26 cellular contexts compared by ENCODE assay signal in genomic region chr19:7687177-7687576, GRCh38. TPM values are rescaled to one million over a fixed set of nuclear protein-coding genes. Genes with fewer than 3 reads are reported as not detected.
"Had no signal": no experiment of that assay in that cellular context is flagged by ENCODE, and none has a peak within 500 bp of the region (broad histone marks: within the 10 kb centered on the region; RNA-seq: fewer than 3 reads in every experiment).

No MANE protein-coding gene starts in this region.

- H3K4me3 ChIP-seq: adrenal gland, ascending aorta, left ventricle myocardium inferior, right lobe of liver, skin epidermis, thoracic aorta, upper lobe of right lung had no signal

- H3K9me3 Mint-ChIP-seq: activated T-cell treated with anti-CD3 and anti-CD28 coated beads, Interleukin-2, amount 50 U/mL, for 24 hours; activated T-helper 17 cell treated with anti-CD3 and anti-CD28 coated beads, Interleukin-2, amount 50 U/mL, for 72 hours; mesothelial cell of epicardium; natural killer cell had no signal

- H3K4me3 Mint-ChIP-seq: activated CD4-positive, alpha-beta T cell treated with anti-CD3 and anti-CD28 coated beads for 36 hours; activated naive CD8-positive, alpha-beta T cell; activated T-cell treated with anti-CD3 and anti-CD28 coated beads, Interleukin-2, amount 50 U/mL, for 24 hours; activated T-helper 17 cell treated with anti-CD3 and anti-CD28 coated beads, Interleukin-2, amount 50 U/mL, for 72 hours; mesothelial cell of epicardium; natural killer cell had no signal

- DNase-seq: activated CD4-positive, alpha-beta T cell treated with anti-CD3 and anti-CD28 coated beads for 36 hours; activated CD4-positive, alpha-beta T cell treated with anti-CD3 and anti-CD28 coated beads, Interleukin-2, amount 50 U/mL, for 4 hours; activated CD8-positive, alpha-beta memory T cell treated with anti-CD3 and anti-CD28 coated beads for 24 hours; activated CD8-positive, alpha-beta memory T cell treated with anti-CD3 and anti-CD28 coated beads, Interleukin-2, amount 50 U/mL, for 4 hours; activated T-cell treated with anti-CD3 and anti-CD28 coated beads, Interleukin-2, amount 50 U/mL, for 24 hours; adrenal gland; brain microvascular endothelial cell; caudate nucleus; dermis blood vessel endothelial cell; effector CD8-positive, alpha-beta T cell; erythroblast; foreskin melanocyte; hypothalamus; left ventricle myocardium inferior; natural killer cell; right lobe of liver; stimulated activated naive CD4-positive, alpha-beta T cell; T-helper 1 cell; upper lobe of right lung had no signal

- H3K27ac ChIP-seq: adrenal gland, ascending aorta, brain microvascular endothelial cell, left ventricle myocardium inferior, right lobe of liver, skin epidermis, thoracic aorta, upper lobe of right lung had no signal

- H3K27ac Mint-ChIP-seq: activated CD4-positive, alpha-beta T cell treated with anti-CD3 and anti-CD28 coated beads for 36 hours; activated naive CD8-positive, alpha-beta T cell; activated T-cell treated with anti-CD3 and anti-CD28 coated beads, Interleukin-2, amount 50 U/mL, for 24 hours; activated T-helper 17 cell treated with anti-CD3 and anti-CD28 coated beads, Interleukin-2, amount 50 U/mL, for 72 hours; mesothelial cell of epicardium; natural killer cell had no signal

- ATAC-seq: activated CD4-positive, alpha-beta T cell treated with anti-CD3 and anti-CD28 coated beads for 36 hours; activated T-helper 17 cell treated with anti-CD3 and anti-CD28 coated beads, Interleukin-2, amount 50 U/mL, for 72 hours; natural killer cell; right lobe of liver; upper lobe of right lung had no signal

- H3K27me3 Mint-ChIP-seq: activated CD4-positive, alpha-beta T cell treated with anti-CD3 and anti-CD28 coated beads for 36 hours; activated naive CD8-positive, alpha-beta T cell; activated T-helper 17 cell treated with anti-CD3 and anti-CD28 coated beads, Interleukin-2, amount 50 U/mL, for 72 hours had no signal

- H3K4me1 ChIP-seq: right lobe of liver, upper lobe of right lung had no signal

- H3K9me3 ChIP-seq: adrenal gland, ascending aorta, left ventricle myocardium inferior, right lobe of liver, thoracic aorta, upper lobe of right lung had no signal

- H3K27me3 ChIP-seq: adrenal gland, ascending aorta, brain microvascular endothelial cell, right lobe of liver, upper lobe of right lung had no signal

- H3K4me1 Mint-ChIP-seq: activated T-helper 17 cell treated with anti-CD3 and anti-CD28 coated beads, Interleukin-2, amount 50 U/mL, for 72 hours had no signal

- H3K36me3 Mint-ChIP-seq: activated naive CD8-positive, alpha-beta T cell; natural killer cell had no signal

RNA-seq across cellular contexts. Expression of gene MCEMP1, which starts 10.3 kb away (rescaled TPM):
- total RNA-seq: activated CD4-positive, alpha-beta T cell treated with anti-CD3 and anti-CD28 coated beads for 36 hours; activated T-helper 17 cell treated with anti-CD3 and anti-CD28 coated beads, Interleukin-2, amount 50 U/mL, for 72 hours; ascending aorta; dermis blood vessel endothelial cell; lung microvascular endothelial cell; mesothelial cell of epicardium had no signal

RNA-seq across cellular contexts. Expression of gene FCER2, which starts 14.8 kb away (rescaled TPM):
- total RNA-seq: ascending aorta, dermis blood vessel endothelial cell, lung microvascular endothelial cell, mesothelial cell of epicardium had no signal

RNA-seq across cellular contexts. Expression of gene RETN, which starts 18.3 kb away (rescaled TPM):
- total RNA-seq: activated CD4-positive, alpha-beta T cell treated with anti-CD3 and anti-CD28 coated beads for 36 hours; activated T-helper 17 cell treated with anti-CD3 and anti-CD28 coated beads, Interleukin-2, amount 50 U/mL, for 72 hours; ascending aorta; dermis blood vessel endothelial cell; lung microvascular endothelial cell; mesothelial cell of epicardium; thoracic aorta had no signal

RNA-seq across cellular contexts. Expression of gene CLEC4G, which starts 44.7 kb away (rescaled TPM):
- total RNA-seq: activated CD4-positive, alpha-beta T cell treated with anti-CD3 and anti-CD28 coated beads for 36 hours; activated T-helper 17 cell treated with anti-CD3 and anti-CD28 coated beads, Interleukin-2, amount 50 U/mL, for 72 hours; dermis blood vessel endothelial cell; lung microvascular endothelial cell; mesothelial cell of epicardium; natural killer cell had no signal
